8 cellular contexts compared by ENCODE assay signal in genomic region chr3:141575879-141576743, GRCh38.
A peak's percentile ranks its signal among the peaks of the same experiment; 100 is the strongest.
DNase-seq lines count a peak whose midpoint lies in the region; ATAC-seq, FAIRE-seq and TF ChIP-seq lines count a peak whose summit lies in the region.

No MANE protein-coding gene starts in this region.

- no peaks in the 10 kb centered on the region for H3K27me3 ChIP-seq in CD8-positive, alpha-beta T cell (ENCODE audit: insufficient read depth, low read length)

- no peaks in the 10 kb centered on the region for H3K27me3 Mint-ChIP-seq in CD8-positive, alpha-beta T cell (ENCODE audit: low read depth)
- H3K27me3 Mint-ChIP-seq in activated naive CD8-positive, alpha-beta T cell, result no peaks in the 10 kb centered on the region

- H3K4me1 ChIP-seq in CD8-positive, alpha-beta T cell (ENCODE audit: insufficient read depth, low read length), result peaks cover 6% of the 10 kb centered on the region

- H3K27ac Mint-ChIP-seq in CD8-positive, alpha-beta T cell, result peak overlapping the region; percentile 86
- peak overlapping the region; percentile 85 for H3K27ac Mint-ChIP-seq in activated naive CD8-positive, alpha-beta T cell

- no peak overlapping the region for H3K27ac ChIP-seq in CD8-positive, alpha-beta T cell (ENCODE audit: low read depth, low read length)

- H3K4me3 ChIP-seq in CD8-positive, alpha-beta T cell (ENCODE audit: low read depth, low read length), result no peak overlapping the region

- DNase-seq in CD8-positive, alpha-beta T cell, result no peak
- DNase-seq in GM19239 (ENCODE audit: insufficient read length, low spot score), result peak; percentile 8
- peak; percentile 64 for DNase-seq in NAMALWA (ENCODE audit: low spot score)
- peak; percentile 30 for DNase-seq in iris pigment epithelial cell (ENCODE audit: low read depth)
- DNase-seq in urothelium cell line (ENCODE audit: low spot score), result peak; percentile 2

- peaks cover 71% of the 10 kb centered on the region for H3K36me3 Mint-ChIP-seq in CD8-positive, alpha-beta T cell
- peaks cover 9% of the 10 kb centered on the region for H3K36me3 Mint-ChIP-seq in activated naive CD8-positive, alpha-beta T cell

- intact Hi-C loops in CD8-positive, alpha-beta T cell (cut with DNase I, micrococcal nuclease), result loop anchor here (1.0 to 10.0 kb wide), 8 partner anchors 36 to 706 kb away; partner anchors contain the start of gene RNF7 (in 1 of the 2)

- no peaks in the 10 kb centered on the region for H3K9me3 Mint-ChIP-seq in CD8-positive, alpha-beta T cell
- H3K9me3 Mint-ChIP-seq in activated naive CD8-positive, alpha-beta T cell (ENCODE audit: low read depth), result no peaks in the 10 kb centered on the region

- H3K36me3 ChIP-seq in CD8-positive, alpha-beta T cell (ENCODE audit: insufficient read depth, low read length), result peaks cover 47% of the 10 kb centered on the region

- FAIRE-seq in GM19239 (lab: Jason Lieb, UNC), result peak; percentile 52
- FAIRE-seq in urothelium cell line (lab: Jason Lieb, UNC), result no peak

- H3K9me3 ChIP-seq in CD8-positive, alpha-beta T cell (ENCODE audit: low read length), result no peaks in the 10 kb centered on the region

- peak overlapping the region; percentile 64 for H3K4me3 Mint-ChIP-seq in CD8-positive, alpha-beta T cell
- H3K4me3 Mint-ChIP-seq in activated naive CD8-positive, alpha-beta T cell, result peak overlapping the region; percentile 8

- peak; percentile 75 for ATAC-seq in CD8-positive, alpha-beta T cell
- ATAC-seq in HG03378 (IDR thresholded peaks at IDR 0.05; ENCODE audit: unreplicated experiment) (no peak), GM21737 (IDR thresholded peaks at IDR 0.05; ENCODE audit: unreplicated experiment) (no peak)

- TF ChIP-seq CTCF in CD8-positive, alpha-beta T cell (IDR thresholded peaks at IDR 0.05), result peak; percentile 62

- peaks cover 11% of the 10 kb centered on the region for H3K4me1 Mint-ChIP-seq in CD8-positive, alpha-beta T cell (ENCODE audit: low read depth)
- peaks cover 18% of the 10 kb centered on the region for H3K4me1 Mint-ChIP-seq in activated naive CD8-positive, alpha-beta T cell (ENCODE audit: low read depth)

- POLR2A ChIA-PET in CD8-positive, alpha-beta T cell (lab: Charles Lee), result interaction anchor here (0.5 to 1.3 kb wide), 2 partner anchors 67 to 89 kb away, joined by 3 to 4 read pairs; no protein-coding TSS in a partner anchor

- CTCF ChIA-PET in CD8-positive, alpha-beta T cell (lab: Charles Lee), result interaction anchor here (0.6 to 7.7 kb wide), 12 partner anchors 11 to 338 kb away, joined by 3 to 30 read pairs (median 3); partner anchors contain the start of gene GRK7

Comparison
In these comparisons a context has a peak if more than half of its experiments do, and no peak if none do; other contexts are left out.
1. DNase-seq: peak in GM19239 (single experiment), NAMALWA (single experiment), iris pigment epithelial cell (single experiment) and urothelium cell line (single experiment); none in CD8-positive, alpha-beta T cell (0 of 7).